8 cellular contexts compared by ENCODE assay signal in the genomic region with DNA sequence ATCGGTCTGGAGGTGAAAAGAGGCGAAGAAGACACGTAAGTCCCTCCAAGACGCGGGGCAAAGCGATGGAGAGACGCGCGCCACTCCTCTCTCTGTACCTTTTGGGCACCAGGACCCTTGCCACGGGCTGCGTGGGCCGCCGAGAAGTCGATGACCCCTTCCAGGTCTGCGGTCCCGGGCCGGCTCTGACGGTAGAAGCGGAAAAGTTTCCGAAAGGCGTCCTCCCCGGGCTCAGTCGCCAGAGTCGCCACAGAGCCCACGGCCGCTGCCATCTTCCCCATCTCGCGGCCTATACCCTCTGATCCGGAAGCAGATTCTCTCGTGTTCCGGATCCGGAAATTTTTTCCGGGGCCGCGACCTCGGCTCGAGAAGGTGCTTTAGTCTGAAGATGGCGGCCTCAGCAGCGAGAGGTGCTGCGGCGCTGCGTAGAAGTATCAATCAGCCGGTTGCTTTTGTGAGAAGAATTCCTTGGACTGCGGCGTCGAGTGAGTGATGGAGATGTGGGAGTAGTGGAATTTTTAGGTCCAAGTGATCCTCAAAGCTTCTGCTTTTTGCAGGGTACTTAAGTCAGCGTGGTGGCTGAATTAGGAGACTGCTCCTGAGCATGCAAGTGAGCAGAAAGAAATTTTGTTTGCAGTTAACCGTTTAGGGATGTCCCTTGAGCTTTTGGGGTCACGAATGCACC. TPM values are rescaled to one million over a fixed set of nuclear protein-coding genes. Genes with fewer than 3 reads are reported as not detected.
DNase-seq lines count a peak whose midpoint lies in the region; ATAC-seq and TF ChIP-seq lines count a peak whose summit lies in the region.

Gene ALKBH1 (minus strand): TSS at position 300 of the 685 bp plus-strand sequence. CDS start 19 bp downstream, at position 281.
Gene SLIRP (plus strand): TSS at position 380 of the 685 bp plus-strand sequence. CDS start 9 bp downstream, at position 389.

- no peaks in the 10 kb centered on the region for H3K9me3 ChIP-seq in Caco-2

- H3K4me3 Mint-ChIP-seq in Caco-2 (ENCODE audit: unreplicated experiment), result peak within 1 kb of the TSS; percentile 86

- TF ChIP-seq CTCF in Caco-2 (IDR thresholded peaks at IDR 0.05; ENCODE audit: insufficient read depth in 1 of 2, low read depth in 1 of 2, low read length in 1 of 2, severe bottlenecking in 1 of 2, unreplicated experiment in 1 of 2), result no peak

- peaks cover 17% of the 10 kb centered on the region for H3K4me1 Mint-ChIP-seq in Caco-2 (ENCODE audit: low read depth, unreplicated experiment)

- BruUV-seq in Caco-2 (replicated peaks; lab: Mats Ljungman, UMichigan), result no TSS peak

- intact Hi-C loops in Caco-2 (cut with micrococcal nuclease; ENCODE audit: unreplicated experiment), result loop anchor here (1.0 to 5.0 kb wide), 2 partner anchors 53 to 91 kb away; partner anchors contain the start of gene SPTLC2

- H3K27me3 ChIP-seq in Caco-2 (replicated peaks; ENCODE audit: control insufficient read depth, insufficient read depth, low read length), result no peaks in the 10 kb centered on the region

- peak within 1 kb of the TSS; percentile 71 for H3K4me3 ChIP-seq in Caco-2 (ENCODE audit: low read depth, low read length)

- H3K4me1 ChIP-seq in Caco-2, result peaks cover 8% of the 10 kb centered on the region; the same call in 1 of the 2 replicates

- peak within 1 kb of the TSS; percentile 77 for H3K27ac Mint-ChIP-seq in Caco-2 (ENCODE audit: unreplicated experiment)

- H3K36me3 ChIP-seq in Caco-2 (ENCODE audit: control insufficient read depth, insufficient read depth, low read length), result no peaks in the 10 kb centered on the region

- CTCF ChIA-PET in Caco-2 (lab: Charles Lee), result interaction anchor here (0.6 to 0.7 kb wide), 2 partner anchors 52 to 131 kb away, joined by 3 read pairs; no protein-coding TSS in a partner anchor

- DNase-seq in Caco-2 (peak; percentile 83 to 87), HT1080 (ENCODE audit: low read depth) (peak; percentile 81), NOMO-1 (lab: John Stamatoyannopoulos, UW; ENCODE audit: unreplicated experiment in 2 of 2) (peak; percentile 89 to 90), mesenteric fat pad (ENCODE audit: low spot score) (peak; percentile 95)
- peak; percentile 46 to 65 (median 60) for DNase-seq in activated CD8-positive, alpha-beta memory T cell treated with anti-CD3 and anti-CD28 coated beads for 48 hours (ENCODE audit: low read depth in 2 of 3, low spot score in 2 of 3)
- DNase-seq in stimulated activated CD8-positive, alpha-beta memory T cell treated with anti-CD3 and anti-CD28 coated beads, Interleukin-15, amount 100 ng/mL, for 24 hours (ENCODE audit: low read depth), result peak; percentile 59

- H3K36me3 Mint-ChIP-seq in Caco-2 (ENCODE audit: insufficient read depth, unreplicated experiment), result peaks cover 44% of the 10 kb centered on the region

- in situ Hi-C loops in endometrial microvascular endothelial cells (cut with HindIII; ENCODE audit: inconsistent ontology term, low pct_unique_long_range_greater_than_20kb, low sequenced_read_pairs), result no loop called here

- H3K9me3 Mint-ChIP-seq in Caco-2 (ENCODE audit: unreplicated experiment), result no peaks in the 10 kb centered on the region

- H3K27me3 Mint-ChIP-seq in Caco-2 (ENCODE audit: insufficient read depth, unreplicated experiment), result no peaks in the 10 kb centered on the region

- ATAC-seq in GM21367 (IDR thresholded peaks at IDR 0.05; ENCODE audit: unreplicated experiment), result peak; percentile 97

- POLR2A ChIA-PET in Caco-2 (lab: Charles Lee), result interaction anchor here (0.5 to 0.7 kb wide), 2 partner anchors 14 to 333 kb away, joined by 3 to 5 read pairs; no protein-coding TSS in a partner anchor

RNA-seq across cellular contexts. Expression of gene ALKBH1, which starts in this region (rescaled TPM):
- total RNA-seq in Caco-2 (2022) (17.1 and 18.7 TPM in 2 replicates), endometrial microvascular endothelial cells (ENCODE audit: inconsistent ontology term) (19.2 TPM), mesenteric fat pad (9.2 TPM)
- total RNA-seq in HT1080 (2014; rRNA removed; shearing (Covaris generic)), result 19.3 and 20.3 TPM in 2 replicates
- polyA plus RNA-seq in HT1080 (2015; cell fraction: cytosol; rRNA removed), result 16.3 and 18.6 TPM in 2 replicates
- polyA plus RNA-seq in HT1080 (2015; cell fraction: nucleus; rRNA removed), result 15.7 and 16.0 TPM in 2 replicates

RNA-seq across cellular contexts. Expression of gene SLIRP, which starts in this region (rescaled TPM):
- total RNA-seq in Caco-2 (2022) (204 and 208 TPM in 2 replicates), endometrial microvascular endothelial cells (ENCODE audit: inconsistent ontology term) (536 TPM), mesenteric fat pad (101 TPM)
- 403 and 593 TPM in 2 replicates for total RNA-seq in HT1080 (2014; rRNA removed; shearing (Covaris generic))
- polyA plus RNA-seq in HT1080 (2015; cell fraction: cytosol; rRNA removed), result 762 and 818 TPM in 2 replicates
- 233 and 309 TPM in 2 replicates for polyA plus RNA-seq in HT1080 (2015; cell fraction: nucleus; rRNA removed)

Comparison
In these comparisons a context has a peak if more than half of its experiments do, and no peak if none do; other contexts are left out.
1. Peak in every context shown above with its lines: DNase-seq, ATAC-seq and H3K4me3 ChIP-seq.